ENCODE assay signal across 9 cellular contexts in genomic region chr17:75181110-75181509, GRCh38. TPM values are rescaled to one million over a fixed set of nuclear protein-coding genes. Genes with fewer than 3 reads are reported as not detected.
DNase-seq lines count a peak whose midpoint lies in the region; ATAC-seq and TF ChIP-seq lines count a peak whose summit lies in the region.
"Had no signal": no experiment of that assay in that cellular context is flagged by ENCODE, and none has a peak within 500 bp of the region (broad histone marks: within the 10 kb centered on the region; RNA-seq: fewer than 3 reads in every experiment).

No MANE protein-coding gene starts in this region.

- H2BK5ac ChIP-seq in neuronal stem cell (ENCODE audit: low read length): no peak overlapping the region

- no peak overlapping the region for H2AFZ ChIP-seq in neuronal stem cell (ENCODE audit: low read length)

- H3K23ac ChIP-seq in neuronal stem cell (ENCODE audit: low read depth, low read length, poor library complexity): no peak overlapping the region

- peaks cover 5% of the 10 kb centered on the region for H3K36me3 Mint-ChIP-seq in CD4-positive, CD25-positive, alpha-beta regulatory T cell
- H3K36me3 Mint-ChIP-seq in endodermal cell (ENCODE audit: low read depth): peaks cover 34% of the 10 kb centered on the region

- no peak overlapping the region for H2BK120ac ChIP-seq in neuronal stem cell (ENCODE audit: low read depth, low read length)

- H3K4me1 ChIP-seq in CD4-positive, CD25-positive, alpha-beta regulatory T cell (ENCODE audit: control insufficient read depth, insufficient read depth, low read length, poor library complexity, severe bottlenecking): peaks cover 52% of the 10 kb centered on the region
- H3K4me1 ChIP-seq in NT2/D1 (ENCODE audit: insufficient read depth, insufficient read length) (peaks cover 2% of the 10 kb centered on the region), endodermal cell (ENCODE audit: control insufficient read depth, insufficient read depth, low read length) (no peaks in the 10 kb centered on the region), neuronal stem cell (ENCODE audit: control insufficient read depth in 2 of 2, insufficient read depth in 1 of 2, low read depth in 1 of 2, low read length in 2 of 2) (peaks cover 3 to 10% of the 10 kb centered on the region in 2 donors)

- peaks cover 16% of the 10 kb centered on the region for H3K27me3 Mint-ChIP-seq in CD4-positive, CD25-positive, alpha-beta regulatory T cell
- no peaks in the 10 kb centered on the region for H3K27me3 Mint-ChIP-seq in endodermal cell (ENCODE audit: insufficient read depth)

- peak overlapping the region; percentile 94 to 98 (median 95) for H3K4me3 Mint-ChIP-seq in CD4-positive, CD25-positive, alpha-beta regulatory T cell
- peak overlapping the region; percentile 86 for H3K4me3 Mint-ChIP-seq in endodermal cell

- H3K79me1 ChIP-seq in neuronal stem cell (ENCODE audit: low read depth, low read length): peaks cover 3% of the 10 kb centered on the region

- H3K9me3 Mint-ChIP-seq in CD4-positive, CD25-positive, alpha-beta regulatory T cell: no peaks in the 10 kb centered on the region
- no peaks in the 10 kb centered on the region for H3K9me3 Mint-ChIP-seq in endodermal cell

- H3K36me3 ChIP-seq in CD4-positive, CD25-positive, alpha-beta regulatory T cell (ENCODE audit: control insufficient read depth, insufficient read depth, low read length): peaks cover 28% of the 10 kb centered on the region
- H3K36me3 ChIP-seq in NT2/D1 (ENCODE audit: insufficient read depth, insufficient read length, low read length) (peaks cover 47% of the 10 kb centered on the region), endodermal cell (ENCODE audit: control insufficient read depth, insufficient read depth, low read length) (peaks cover 46% of the 10 kb centered on the region), neuronal stem cell (replicated peaks in 1 of 2; ENCODE audit: control insufficient read depth in 2 of 2, insufficient read depth in 2 of 2, low read length in 2 of 2) (peaks cover 22 to 51% of the 10 kb centered on the region in 2 donors)

- H4K8ac ChIP-seq in neuronal stem cell (ENCODE audit: low read depth, low read length): no peak overlapping the region

- no peak for ATAC-seq in CD4-positive, CD25-positive, alpha-beta regulatory T cell (ENCODE audit: low read depth in 2 of 2)

- H3K27me3 ChIP-seq in CD4-positive, CD25-positive, alpha-beta regulatory T cell (ENCODE audit: control insufficient read depth, insufficient read depth, low read length): no peaks in the 10 kb centered on the region
- H3K27me3 ChIP-seq in NT2/D1 (ENCODE audit: insufficient read depth, insufficient read length) (no peaks in the 10 kb centered on the region), endodermal cell (ENCODE audit: control insufficient read depth, insufficient read depth, low read length, poor library complexity, severe bottlenecking) (no peaks in the 10 kb centered on the region), neuronal stem cell (ENCODE audit: control insufficient read depth in 3 of 3, insufficient read depth in 3 of 3, low read depth in 1 of 3, low read length in 3 of 3) (no peaks in the 10 kb centered on the region)

- H3K9me3 ChIP-seq in CD4-positive, CD25-positive, alpha-beta regulatory T cell (ENCODE audit: control insufficient read depth in 2 of 2, low read length in 2 of 2): no peaks in the 10 kb centered on the region
- H3K9me3 ChIP-seq in NT2/D1 (ENCODE audit: insufficient read depth, low read length) (no peaks in the 10 kb centered on the region), endodermal cell (ENCODE audit: control insufficient read depth, low read length) (no peaks in the 10 kb centered on the region), neuronal stem cell (replicated peaks in 1 of 2; ENCODE audit: control insufficient read depth in 2 of 2, insufficient read depth in 1 of 2, low read depth in 1 of 2, low read length in 2 of 2) (peaks cover 0 to 3% of the 10 kb centered on the region in 2 donors)

- no peak overlapping the region for H3K18ac ChIP-seq in neuronal stem cell (ENCODE audit: low read length)

- no peak overlapping the region for H3K14ac ChIP-seq in neuronal stem cell (ENCODE audit: low read length)

- peak overlapping the region; percentile 98 for H3K4me3 ChIP-seq in CD4-positive, CD25-positive, alpha-beta regulatory T cell (ENCODE audit: low read depth, low read length)
- peak overlapping the region; percentile 98 for H3K4me3 ChIP-seq in NT2/D1 (ENCODE audit: insufficient read length, low read depth)
- peak overlapping the region; percentile 92 for H3K4me3 ChIP-seq in endodermal cell (ENCODE audit: low read length)
- H3K4me3 ChIP-seq in neuronal stem cell (ENCODE audit: low read length in 2 of 2): peak overlapping the region; percentile 52 to 98

- H3K9ac ChIP-seq in NT2/D1 (ENCODE audit: insufficient read length, low read depth) (peak overlapping the region; percentile 99), endodermal cell (ENCODE audit: extremely low read depth, low read length, poor library complexity, severe bottlenecking) (peak overlapping the region; percentile 96), neuronal stem cell (ENCODE audit: low read depth, low read length, poor library complexity) (no peak overlapping the region)

- H2AK5ac ChIP-seq in neuronal stem cell (ENCODE audit: low read depth, low read length): no peak overlapping the region

- H3K4me2 ChIP-seq in neuronal stem cell (ENCODE audit: insufficient read depth, low read length, poor library complexity, severe bottlenecking): peak overlapping the region; percentile 62

- 30 to 35% methylated on average over 6 to 7 of the region's 8 CpGs for WGBS in endodermal cell (ENCODE audit: insufficient coverage in 1 of 2, insufficient read length in 1 of 2), 2 experiments
- WGBS in neuronal stem cell (ENCODE audit: extremely low coverage in 2 of 2, insufficient read length in 2 of 2, insufficient replicate concordance in 1 of 2), 2 donors: no CpG with 5 or more reads among the region's 8 CpGs

- TF ChIP-seq CTCF in endodermal cell (conservative IDR thresholded peaks at IDR 0.05): no peak

- no peak for DNase-seq in CD4-positive, CD25-positive, alpha-beta regulatory T cell
- no peak for DNase-seq in NT2/D1 (ENCODE audit: low read depth, low spot score)
- no peak for DNase-seq in endodermal cell
- no peak for DNase-seq in neuronal stem cell (ENCODE audit: low spot score)
- no peak for DNase-seq in glomerular visceral epithelial cell (ENCODE audit: extremely low spot score)
- DNase-seq in NCI-H748 treated with DMSO at 0.1 percent for 48 hours (lab: John Stamatoyannopoulos, UW): no peak
- DNase-seq in amniotic stem cell (lab: John Stamatoyannopoulos, UW): no peak
- no peak for DNase-seq in NCI-H1694 treated with DMSO at 0.1 percent for 48 hours (lab: John Stamatoyannopoulos, UW)
- DNase-seq: NCI-H2029 treated with DMSO at 0.1 percent for 48 hours had no signal

- H3K4ac ChIP-seq in neuronal stem cell (ENCODE audit: low read length): no peak overlapping the region

- no peak overlapping the region for H2BK12ac ChIP-seq in neuronal stem cell (ENCODE audit: low read length)

- H3K27ac ChIP-seq in CD4-positive, CD25-positive, alpha-beta regulatory T cell (ENCODE audit: insufficient read depth, low read length, poor library complexity, severe bottlenecking): peak overlapping the region; percentile 97
- H3K27ac ChIP-seq in endodermal cell (ENCODE audit: low read depth, low read length): no peak overlapping the region
- H3K27ac ChIP-seq in neuronal stem cell (replicated peaks; ENCODE audit: low read length): no peak overlapping the region

- no peak overlapping the region for H4K91ac ChIP-seq in neuronal stem cell (ENCODE audit: low read depth, low read length, poor library complexity)

- H2BK15ac ChIP-seq in neuronal stem cell (ENCODE audit: low read length): no peak overlapping the region

- peak overlapping the region; percentile 81 to 88 (median 83) for H3K27ac Mint-ChIP-seq in CD4-positive, CD25-positive, alpha-beta regulatory T cell
- H3K27ac Mint-ChIP-seq in endodermal cell: peak overlapping the region; percentile 91

- peaks cover 20 to 54% (median 33%) of the 10 kb centered on the region in 4 donors for H3K4me1 Mint-ChIP-seq in CD4-positive, CD25-positive, alpha-beta regulatory T cell
- H3K4me1 Mint-ChIP-seq in endodermal cell: peaks cover 18% of the 10 kb centered on the region

RNA-seq across cellular contexts. Expression of gene SUMO2, which starts 1.6 kb away (rescaled TPM):
- total RNA-seq in CD4-positive, CD25-positive, alpha-beta regulatory T cell: 318 TPM
- 100 to 1,000 TPM; 416 to 660 (median 495) TPM for polyA plus RNA-seq in CD4-positive, CD25-positive, alpha-beta regulatory T cell
- total RNA-seq in endodermal cell: 100 to 1,000 TPM; 586 to 714 TPM
- polyA plus RNA-seq in endodermal cell (2013, experiment 1 of 2): 640 TPM
- 584 TPM for polyA plus RNA-seq in endodermal cell (2013, experiment 2 of 2)
- 507 TPM for polyA plus RNA-seq in neuronal stem cell (2013, experiment 1 of 2)
- 553 TPM for polyA plus RNA-seq in neuronal stem cell (2013, experiment 2 of 2)

RNA-seq across cellular contexts. Expression of gene NUP85, which starts 24.4 kb away (rescaled TPM):
- total RNA-seq in CD4-positive, CD25-positive, alpha-beta regulatory T cell: 79.5 TPM
- 10 to 100 TPM; 31.1 to 60.7 (median 44.3) TPM for polyA plus RNA-seq in CD4-positive, CD25-positive, alpha-beta regulatory T cell
- total RNA-seq in endodermal cell: 100 to 1,000 TPM; 105 to 117 TPM
- 61.6 TPM for polyA plus RNA-seq in endodermal cell (2013, experiment 1 of 2)
- 57.0 TPM for polyA plus RNA-seq in endodermal cell (2013, experiment 2 of 2)
- polyA plus RNA-seq in neuronal stem cell (2013, experiment 1 of 2): 46.4 TPM
- 44.0 TPM for polyA plus RNA-seq in neuronal stem cell (2013, experiment 2 of 2)

RNA-seq across cellular contexts. Expression of gene JPT1, which starts 26.8 kb away (rescaled TPM):
- total RNA-seq in CD4-positive, CD25-positive, alpha-beta regulatory T cell: 70.9 TPM
- 100 to 1,000 TPM; 143 to 231 (median 192) TPM for polyA plus RNA-seq in CD4-positive, CD25-positive, alpha-beta regulatory T cell
- total RNA-seq in endodermal cell: 100 to 1,000 TPM; 148 to 156 TPM
- polyA plus RNA-seq in endodermal cell (2013, experiment 1 of 2): 352 TPM
- polyA plus RNA-seq in endodermal cell (2013, experiment 2 of 2): 339 TPM
- polyA plus RNA-seq in neuronal stem cell (2013, experiment 1 of 2): 267 TPM
- polyA plus RNA-seq in neuronal stem cell (2013, experiment 2 of 2): 277 TPM

RNA-seq across cellular contexts. Expression of gene NT5C, which starts 49.6 kb away (rescaled TPM):
- total RNA-seq in CD4-positive, CD25-positive, alpha-beta regulatory T cell: 31.6 TPM
- polyA plus RNA-seq in CD4-positive, CD25-positive, alpha-beta regulatory T cell: 10 to 100 TPM; 55.4 to 66.9 (median 57.2) TPM
- total RNA-seq in endodermal cell: 10 to 100 TPM; 69.1 to 80.3 TPM
- 71.1 TPM for polyA plus RNA-seq in endodermal cell (2013, experiment 1 of 2)
- polyA plus RNA-seq in endodermal cell (2013, experiment 2 of 2): 57.0 TPM
- polyA plus RNA-seq in neuronal stem cell (2013, experiment 1 of 2): 59.9 TPM
- polyA plus RNA-seq in neuronal stem cell (2013, experiment 2 of 2): 58.9 TPM
